ENCODE assay signal across 24 cellular contexts in the genomic region with DNA sequence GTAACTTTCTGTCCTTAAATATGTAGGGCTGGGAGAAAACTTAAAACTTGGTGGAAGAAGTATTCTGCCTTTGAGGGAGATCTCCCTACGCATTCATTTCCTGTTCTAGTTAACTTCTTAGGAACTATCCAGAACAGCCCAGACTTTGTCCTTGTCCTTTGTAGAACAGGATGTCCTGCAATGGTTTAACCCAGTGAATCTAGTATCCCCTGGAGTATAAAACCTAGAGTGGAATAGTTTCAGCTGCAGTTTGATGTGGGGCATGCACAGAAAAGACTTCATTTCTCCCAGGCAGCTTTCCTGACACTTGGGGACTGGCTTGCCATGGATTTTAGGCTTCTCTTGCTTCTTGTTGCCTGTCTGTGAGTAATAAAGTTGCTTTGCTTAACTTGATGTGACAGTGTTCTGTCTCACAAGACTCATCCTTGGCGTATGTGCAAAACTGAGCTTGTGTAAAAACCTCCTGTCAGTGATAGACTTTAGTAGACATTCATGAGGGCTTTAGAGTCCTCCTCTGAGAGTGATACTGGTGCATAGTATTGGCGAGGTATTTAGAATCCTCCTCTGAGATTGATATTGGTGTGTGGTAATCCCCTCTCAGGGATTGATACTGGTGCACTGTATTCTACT. TPM values are rescaled to one million over a fixed set of nuclear protein-coding genes. Genes with fewer than 3 reads are reported as not detected.
A peak's percentile ranks its signal among the peaks of the same experiment; 100 is the strongest.
DNase-seq lines count a peak whose midpoint lies in the region; ATAC-seq, FAIRE-seq and TF ChIP-seq lines count a peak whose summit lies in the region.
"Had no signal": no experiment of that assay in that cellular context is flagged by ENCODE, and none has a peak within 500 bp of the region (broad histone marks: within the 10 kb centered on the region; RNA-seq: fewer than 3 reads in every experiment).

No MANE protein-coding gene starts in this region.

- no peak for TF ChIP-seq POLR2A in lower leg skin (IDR thresholded peaks at IDR 0.05)

- peaks cover 32% of the 10 kb centered on the region for H3K4me1 ChIP-seq in cardiac muscle cell (ENCODE audit: low read depth)
- peaks cover 0 to 43% (median 26%) of the 10 kb centered on the region in 9 donors for H3K4me1 ChIP-seq in heart right ventricle
- peaks cover 14% of the 10 kb centered on the region for H3K4me1 ChIP-seq in mucosa of descending colon (ENCODE audit: low read depth)

- CTCF ChIA-PET in HEK293T (lab: Yijun Ruan, JAX) = interaction anchor here (1.2 kb wide), 1 partner anchor 38 kb away, joined by 3 read pairs; no protein-coding TSS in a partner anchor

- H3K27ac ChIP-seq in cardiac muscle cell = peak overlapping the region; percentile 43
- peak overlapping the region in 6 of 10 donors; percentile 3 to 69 (median 25) for H3K27ac ChIP-seq in heart right ventricle
- H3K27ac ChIP-seq: left lung, RWPE1 had no signal

- H3K36me3 ChIP-seq in cardiac muscle cell = no peaks in the 10 kb centered on the region
- no peaks in the 10 kb centered on the region for H3K36me3 ChIP-seq in heart right ventricle
- no peaks in the 10 kb centered on the region for H3K36me3 ChIP-seq in mucosa of descending colon (ENCODE audit: low read depth)
- H3K36me3 ChIP-seq: left lung, sigmoid colon had no signal

- 72 to 81% methylated on average over 3 of the region's 3 CpGs for WGBS in heart right ventricle, 2 donors
- WGBS in lower leg skin, 2 donors = 78 to 90% methylated on average over 3 of the region's 3 CpGs

- intact Hi-C loops in Right ventricle myocardium superior (cut with DNase I) (no loop called here), heart right ventricle (cut with DNase I) (no loop called here), mucosa of descending colon (cut with DNase I, micrococcal nuclease) (no loop called here), lower leg skin (cut with DNase I; ENCODE audit: low total_unique reads) (no loop called here)

- H3K4me3 ChIP-seq in cardiac muscle cell (no peak overlapping the region), heart right ventricle (peak overlapping the region in 2 of 10 donors; percentile 12 to 14), mucosa of descending colon (no peak overlapping the region), lower leg skin (ENCODE audit: low read depth, poor library complexity, severe bottlenecking) (no peak overlapping the region)
- H3K4me3 ChIP-seq: left lung, sigmoid colon had no signal

- POLR2A ChIA-PET in HEK293T (lab: Yijun Ruan, JAX) = no interaction called here

- peak; percentile 50 for FAIRE-seq in urothelium cell line (lab: Jason Lieb, UNC)

- DNase-seq in cardiac muscle cell (ENCODE audit: low read depth in 1 of 2, low spot score in 1 of 2) = no peak
- no peak for DNase-seq in Right ventricle myocardium superior
- DNase-seq in heart right ventricle = no peak
- no peak for DNase-seq in mucosa of descending colon
- no peak for DNase-seq in urothelium cell line (ENCODE audit: low spot score)
- no peak for DNase-seq in lower leg skin (ENCODE audit: low spot score in 2 of 2)
- DNase-seq in HEK293T (ENCODE audit: extremely low spot score) = no peak
- DNase-seq in activated naive CD4-positive, alpha-beta T cell treated with anti-CD3 and anti-CD28 coated beads, Interleukin-2, amount 50 U/mL, for 16 hours = no peak
- DNase-seq: 8988T; activated CD4-positive, alpha-beta T cell treated with anti-CD3 and anti-CD28 coated beads for 1 hour; activated CD8-positive, alpha-beta T cell treated with anti-CD3 and anti-CD28 coated beads for 36 hours; activated gamma-delta T cell; CD4-positive, alpha-beta memory T cell; dorsolateral prefrontal cortex; GOT3; immature natural killer cell; Kasumi-1; left lung; natural killer cell; sigmoid colon; SK-N-SH; stimulated activated naive CD8-positive, alpha-beta T cell treated with anti-CD3 and anti-CD28 coated beads, Interleukin-15, amount 100 ng/mL, for 72 hours; T-helper 17 cell had no signal

- no peaks in the 10 kb centered on the region for H3K9me3 ChIP-seq in cardiac muscle cell (ENCODE audit: low read depth)
- H3K9me3 ChIP-seq in heart right ventricle = no peaks in the 10 kb centered on the region
- no peaks in the 10 kb centered on the region for H3K9me3 ChIP-seq in mucosa of descending colon
- H3K9me3 ChIP-seq: left lung, sigmoid colon, SK-N-SH had no signal

- TF ChIP-seq CTCF in cardiac muscle cell (IDR thresholded peaks at IDR 0.05; ENCODE audit: low read depth, low read length) = no peak
- TF ChIP-seq CTCF in heart right ventricle (IDR thresholded peaks at IDR 0.05) = no peak
- no peak for TF ChIP-seq CTCF in mucosa of descending colon (IDR thresholded peaks at IDR 0.05)
- TF ChIP-seq CTCF in lower leg skin (IDR thresholded peaks at IDR 0.05) = no peak

- ATAC-seq in Right ventricle myocardium superior (ENCODE audit: poor library complexity) = no peak
- ATAC-seq in heart right ventricle = peak; percentile 39 to 84 (median 66)
- ATAC-seq in mucosa of descending colon = peak; percentile 70
- ATAC-seq: activated CD8-positive, alpha-beta T cell treated with anti-CD3 and anti-CD28 coated beads for 36 hours; left lung; natural killer cell; stimulated activated naive CD8-positive, alpha-beta T cell treated with anti-CD3 and anti-CD28 coated beads, Interleukin-15, amount 100 ng/mL, for 72 hours; T-helper 17 cell had no signal

- H3K27me3 ChIP-seq in cardiac muscle cell = no peaks in the 10 kb centered on the region
- H3K27me3 ChIP-seq in heart right ventricle = no peaks in the 10 kb centered on the region
- H3K27me3 ChIP-seq: left lung, sigmoid colon had no signal

TF ChIP-seq in HEK293T, 16 proteins besides CTCF, POLR2A, EP300 and RAD21:
- TF ChIP-seq FOXA1 (IDR thresholded peaks at IDR 0.05) (no peak), ARNT (IDR thresholded peaks at IDR 0.05) (no peak), HDGF (IDR thresholded peaks at IDR 0.05; ENCODE audit: borderline replicate concordance) (no peak), ZNF384 (IDR thresholded peaks at IDR 0.05) (no peak), ELF4 (IDR thresholded peaks at IDR 0.05) (no peak)

RNA-seq across cellular contexts. Expression of a gene that starts 28.2 kb away (rescaled TPM):
- total RNA-seq in cardiac muscle cell = 90.9 and 135 TPM in 2 replicates
- 64.8 and 91.3 TPM in 2 replicates for polyA plus RNA-seq in cardiac muscle cell
- 7.2 TPM for total RNA-seq in Right ventricle myocardium superior
- total RNA-seq in heart right ventricle = 10 to 100 TPM in 5 of 10 donors, 1 to 10 TPM in 5; 7.3 to 13.1 (median 9.5) TPM
- polyA plus RNA-seq in heart right ventricle = 1 to 10 TPM; 3.9 to 5.0 TPM
- total RNA-seq in mucosa of descending colon = 10 to 100 TPM; 17.6 to 38.9 (median 18.8) TPM
- total RNA-seq in lower leg skin = 10 to 100 TPM in 3 of 4 donors, 1 to 10 TPM in 1; 7.6 to 22.2 (median 14.6) TPM
- total RNA-seq: CD4-positive, alpha-beta memory T cell had no signal
- polyA plus RNA-seq: CD4-positive, alpha-beta memory T cell had no signal
